13 cellular contexts compared by ENCODE assay signal in genomic region chr4:47465008-47465407, GRCh38. TPM values are rescaled to one million over a fixed set of nuclear protein-coding genes. Genes with fewer than 3 reads are reported as not detected.
DNase-seq lines count a peak whose midpoint lies in the region; ATAC-seq, FAIRE-seq and TF ChIP-seq lines count a peak whose summit lies in the region.
"Had no signal": no experiment of that assay in that cellular context is flagged by ENCODE, and none has a peak within 500 bp of the region (broad histone marks: within the 10 kb centered on the region; RNA-seq: fewer than 3 reads in every experiment).

No MANE protein-coding gene starts in this region.

- no peaks in the 10 kb centered on the region for H3K9me3 Mint-ChIP-seq in activated CD4-positive, alpha-beta T cell treated with anti-CD3 and anti-CD28 coated beads, Interleukin-2, amount 10 ng/mL, durations not matched to agents 7 days and 5 days
- no peaks in the 10 kb centered on the region for H3K9me3 Mint-ChIP-seq in osteocyte (ENCODE audit: unreplicated experiment)

- no peak overlapping the region for H3K4me3 ChIP-seq in GM06990 (replicated peaks; ENCODE audit: low read depth, low read length)
- H3K4me3 ChIP-seq: Peyer's patch, thyroid gland had no signal

- no peak overlapping the region for H3K27ac Mint-ChIP-seq in activated CD4-positive, alpha-beta T cell treated with anti-CD3 and anti-CD28 coated beads, Interleukin-2, amount 10 ng/mL, durations not matched to agents 7 days and 5 days
- H3K27ac Mint-ChIP-seq in osteocyte (ENCODE audit: unreplicated experiment) = no peak overlapping the region

- CTCF ChIA-PET in activated CD4-positive, alpha-beta T cell treated with anti-CD3 and anti-CD28 coated beads, Interleukin-2, amount 10 ng/mL, durations not matched to agents 7 days and 5 days (lab: Charles Lee) = interaction anchor here (0.6 to 3.3 kb wide), 3 partner anchors 19 to 91 kb away, joined by 3 to 14 read pairs (median 3); partner anchors contain the start of gene ATP10D

- DNase-seq in GM06990 (ENCODE audit: extremely low read depth, insufficient read length) (peak; percentile 67), RCC 7860 (ENCODE audit: low spot score) (peak; percentile 74), osteocyte (ENCODE audit: extremely low spot score, unreplicated experiment) (no peak), Right ventricle myocardium superior (no peak)
- no peak for DNase-seq in stimulated activated CD8-positive, alpha-beta memory T cell treated with anti-CD3 and anti-CD28 coated beads, Interleukin-4, amount 100 ng/mL, for 48 hours
- DNase-seq in activated CD4-positive, alpha-beta T cell treated with anti-CD3 and anti-CD28 coated beads, Interleukin-2, amount 10 ng/mL, durations not matched to agents 7 days and 5 days = no peak
- DNase-seq: activated CD4-positive, alpha-beta T cell treated with anti-CD3 and anti-CD28 coated beads for 48 hours; NCI-H146; Peyer's patch; stimulated activated CD4-positive, alpha-beta T cell treated with anti-CD3 and anti-CD28 coated beads, Interleukin-4, amount 100 ng/mL, for 4 hours; thyroid gland had no signal

- H3K36me3 ChIP-seq in GM06990 (ENCODE audit: control insufficient read depth, insufficient read depth, low read length) = no peaks in the 10 kb centered on the region
- H3K36me3 ChIP-seq: Peyer's patch, thyroid gland had no signal

- POLR2A ChIA-PET in activated CD4-positive, alpha-beta T cell treated with anti-CD3 and anti-CD28 coated beads, Interleukin-2, amount 10 ng/mL, durations not matched to agents 7 days and 5 days (lab: Charles Lee) = no interaction called here

- no peak overlapping the region for H3K4me3 Mint-ChIP-seq in activated CD4-positive, alpha-beta T cell treated with anti-CD3 and anti-CD28 coated beads, Interleukin-2, amount 10 ng/mL, durations not matched to agents 7 days and 5 days
- H3K4me3 Mint-ChIP-seq in osteocyte (ENCODE audit: unreplicated experiment) = no peak overlapping the region

- TF ChIP-seq CTCF in GM06990 (IDR thresholded peaks at IDR 0.05; ENCODE audit: insufficient read depth, low read length, poor library complexity, severe bottlenecking) = no peak
- TF ChIP-seq CTCF in osteocyte (IDR thresholded peaks at IDR 0.05) = no peak

- H3K4me1 Mint-ChIP-seq in activated CD4-positive, alpha-beta T cell treated with anti-CD3 and anti-CD28 coated beads, Interleukin-2, amount 10 ng/mL, durations not matched to agents 7 days and 5 days = peaks cover 28% of the 10 kb centered on the region
- H3K4me1 Mint-ChIP-seq in osteocyte (ENCODE audit: unreplicated experiment) = peaks cover 22% of the 10 kb centered on the region

- ATAC-seq in GM19438 (IDR thresholded peaks at IDR 0.05; ENCODE audit: low read depth, unreplicated experiment) (peak; percentile 22), HG03196 (IDR thresholded peaks at IDR 0.05; ENCODE audit: unreplicated experiment) (peak; percentile 32), Right ventricle myocardium superior (ENCODE audit: poor library complexity) (no peak)

- intact Hi-C loops in Right ventricle myocardium superior (cut with DNase I) = no loop called here

- peaks cover 4% of the 10 kb centered on the region for H3K27me3 Mint-ChIP-seq in activated CD4-positive, alpha-beta T cell treated with anti-CD3 and anti-CD28 coated beads, Interleukin-2, amount 10 ng/mL, durations not matched to agents 7 days and 5 days
- H3K27me3 Mint-ChIP-seq in osteocyte (ENCODE audit: unreplicated experiment) = no peaks in the 10 kb centered on the region

- peaks cover 3% of the 10 kb centered on the region for H3K36me3 Mint-ChIP-seq in activated CD4-positive, alpha-beta T cell treated with anti-CD3 and anti-CD28 coated beads, Interleukin-2, amount 10 ng/mL, durations not matched to agents 7 days and 5 days (ENCODE audit: low read depth)
- H3K36me3 Mint-ChIP-seq in osteocyte (ENCODE audit: unreplicated experiment) = no peaks in the 10 kb centered on the region

- no peaks in the 10 kb centered on the region for H3K27me3 ChIP-seq in GM06990 (replicated peaks; ENCODE audit: control insufficient read depth, insufficient read depth, low read length)
- H3K27me3 ChIP-seq: Peyer's patch, thyroid gland had no signal

- FAIRE-seq in RCC 7860 (lab: Jason Lieb, UNC) = peak; percentile 69

RNA-seq across cellular contexts. Expression of gene COMMD8, which starts 1.5 kb away (rescaled TPM):
- 10 to 100 TPM; 19.9 to 23.0 TPM for total RNA-seq in activated CD4-positive, alpha-beta T cell treated with anti-CD3 and anti-CD28 coated beads, Interleukin-2, amount 10 ng/mL, durations not matched to agents 7 days and 5 days
- 14.7 and 15.4 TPM in 2 replicates for total RNA-seq in osteocyte
- 13.1 TPM for total RNA-seq in Right ventricle myocardium superior

RNA-seq across cellular contexts. Expression of gene ATP10D, which starts 20.1 kb away (rescaled TPM):
- total RNA-seq in activated CD4-positive, alpha-beta T cell treated with anti-CD3 and anti-CD28 coated beads, Interleukin-2, amount 10 ng/mL, durations not matched to agents 7 days and 5 days = 1 to 10 TPM; 3.7 to 4.1 TPM
- total RNA-seq in osteocyte = 36.2 and 41.6 TPM in 2 replicates
- total RNA-seq in Right ventricle myocardium superior = 7.5 TPM

Comparison
In these comparisons a context has a peak if more than half of its experiments do, and no peak if none do; other contexts are left out.
1. DNase-seq: peak in GM06990 (single experiment) and RCC 7860 (single experiment); none in stimulated activated CD8-positive, alpha-beta memory T cell treated with anti-CD3 and anti-CD28 coated beads, Interleukin-4, amount 100 ng/mL, for 48 hours (single experiment), activated CD4-positive, alpha-beta T cell treated with anti-CD3 and anti-CD28 coated beads, Interleukin-2, amount 10 ng/mL, durations not matched to agents 7 days and 5 days (single experiment), osteocyte (single experiment) and Right ventricle myocardium superior (single experiment).